ENCODE assay signal across 8 cellular contexts in genomic region chr7:31488562-31489203, GRCh38. TPM values are rescaled to one million over a fixed set of nuclear protein-coding genes. Genes with fewer than 3 reads are reported as not detected.
DNase-seq lines count a peak whose midpoint lies in the region; ATAC-seq, FAIRE-seq and TF ChIP-seq lines count a peak whose summit lies in the region.

No MANE protein-coding gene starts in this region.

- no peak overlapping the region for H2BK120ac ChIP-seq in neuronal stem cell (ENCODE audit: low read depth, low read length)

- no peaks in the 10 kb centered on the region for H4K20me1 ChIP-seq in endothelial cell of umbilical vein (replicated peaks; ENCODE audit: control insufficient read depth, extremely low read depth, insufficient read depth, low read length)

- H3K14ac ChIP-seq in neuronal stem cell (ENCODE audit: low read length): no peak overlapping the region

- H3K27me3 ChIP-seq in RWPE2 (ENCODE audit: insufficient read depth, poor library complexity, severe bottlenecking) (no peaks in the 10 kb centered on the region), endothelial cell of umbilical vein (ENCODE audit: control insufficient read depth in 2 of 2, insufficient read depth in 2 of 2, low read length in 2 of 2) (no peaks in the 10 kb centered on the region), neuronal stem cell (ENCODE audit: control insufficient read depth in 3 of 3, insufficient read depth in 3 of 3, low read depth in 1 of 3, low read length in 3 of 3) (no peaks in the 10 kb centered on the region)

- ATAC-seq in activated naive CD4-positive, alpha-beta T cell treated with anti-CD3 and anti-CD28 coated beads, Interleukin-2, amount 50 U/mL, for 72 hours: peak; percentile 45 to 78
- ATAC-seq in GM21576 (IDR thresholded peaks at IDR 0.05; ENCODE audit: unreplicated experiment) (peak; percentile 96), RWPE2 (ENCODE audit: low read depth) (peak; percentile 80)

- POLR2A ChIA-PET in endothelial cell of umbilical vein (lab: Charles Lee): no interaction called here

- H3K27ac ChIP-seq in RWPE2 (ENCODE audit: poor library complexity, severe bottlenecking) (no peak overlapping the region), endothelial cell of umbilical vein (ENCODE audit: insufficient read depth, low read depth, low read length) (no peak overlapping the region), neuronal stem cell (replicated peaks; ENCODE audit: low read length) (no peak overlapping the region)

- no peaks in the 10 kb centered on the region for H3K9me1 ChIP-seq in endothelial cell of umbilical vein (replicated peaks; ENCODE audit: control insufficient read depth, extremely low read depth, insufficient read depth, low read length)

- peak; percentile 85 for TF ChIP-seq CTCF in RWPE2 (IDR thresholded peaks at IDR 0.05; ENCODE audit: poor library complexity, severe bottlenecking)
- TF ChIP-seq CTCF in endothelial cell of umbilical vein (IDR thresholded peaks at IDR 0.05; ENCODE audit: extremely low read depth in 1 of 2, insufficient read depth in 1 of 2, low read depth in 1 of 2, low read length in 2 of 2): peak; percentile 58 to 78

- no peak overlapping the region for H2AFZ ChIP-seq in endothelial cell of umbilical vein (ENCODE audit: low read depth, low read length)
- H2AFZ ChIP-seq in neuronal stem cell (ENCODE audit: low read length): no peak overlapping the region

- H3K36me3 Mint-ChIP-seq in activated naive CD4-positive, alpha-beta T cell treated with anti-CD3 and anti-CD28 coated beads, Interleukin-2, amount 50 U/mL, for 72 hours: no peaks in the 10 kb centered on the region

- no peaks in the 10 kb centered on the region for H3K9me3 Mint-ChIP-seq in activated naive CD4-positive, alpha-beta T cell treated with anti-CD3 and anti-CD28 coated beads, Interleukin-2, amount 50 U/mL, for 72 hours

- H2AK5ac ChIP-seq in neuronal stem cell (ENCODE audit: low read depth, low read length): no peak overlapping the region

- no peak for TF ChIP-seq POLR2A in endothelial cell of umbilical vein (IDR thresholded peaks at IDR 0.05; ENCODE audit: low read depth, low read length)

- no peak overlapping the region for H3K27ac Mint-ChIP-seq in activated naive CD4-positive, alpha-beta T cell treated with anti-CD3 and anti-CD28 coated beads, Interleukin-2, amount 50 U/mL, for 72 hours

- no peak overlapping the region for H2BK12ac ChIP-seq in neuronal stem cell (ENCODE audit: low read length)

- WGBS in neuronal stem cell (ENCODE audit: extremely low coverage in 2 of 2, insufficient read length in 2 of 2, insufficient replicate concordance in 1 of 2), 2 donors: no CpG with 5 or more reads among the region's 15 CpGs

- no peak overlapping the region for H2BK15ac ChIP-seq in neuronal stem cell (ENCODE audit: low read length)

- no peak overlapping the region for H3K4me2 ChIP-seq in endothelial cell of umbilical vein (ENCODE audit: insufficient read depth, low read length)
- H3K4me2 ChIP-seq in neuronal stem cell (ENCODE audit: insufficient read depth, low read length, poor library complexity, severe bottlenecking): no peak overlapping the region

- CTCF ChIA-PET in endothelial cell of umbilical vein (lab: Charles Lee): interaction anchor here (0.6 to 4.0 kb wide), 4 partner anchors 115 to 505 kb away, joined by 3 to 25 read pairs (median 5); no protein-coding TSS in a partner anchor

- no peak overlapping the region for H3K23ac ChIP-seq in neuronal stem cell (ENCODE audit: low read depth, low read length, poor library complexity)

- no TSS peak for BruUV-seq in endothelial cell of umbilical vein (replicated peaks; lab: Mats Ljungman, UMichigan)

- no peak overlapping the region for H3K18ac ChIP-seq in neuronal stem cell (ENCODE audit: low read length)

- H2BK5ac ChIP-seq in neuronal stem cell (ENCODE audit: low read length): no peak overlapping the region

- H3K9me3 ChIP-seq in RWPE2 (ENCODE audit: severe bottlenecking) (no peaks in the 10 kb centered on the region), endothelial cell of umbilical vein (replicated peaks; ENCODE audit: control insufficient read depth, insufficient read depth, low read length) (no peaks in the 10 kb centered on the region), neuronal stem cell (replicated peaks in 1 of 2; ENCODE audit: control insufficient read depth in 2 of 2, insufficient read depth in 1 of 2, low read depth in 1 of 2, low read length in 2 of 2) (no peaks in the 10 kb centered on the region)

- H3K79me1 ChIP-seq in neuronal stem cell (ENCODE audit: low read depth, low read length): no peaks in the 10 kb centered on the region

- FAIRE-seq in endothelial cell of umbilical vein (lab: Jason Lieb, UNC): no peak

- H3K79me2 ChIP-seq in endothelial cell of umbilical vein (ENCODE audit: control insufficient read depth, insufficient read depth, low read length): no peaks in the 10 kb centered on the region

- DNase-seq in activated naive CD4-positive, alpha-beta T cell treated with anti-CD3 and anti-CD28 coated beads, Interleukin-2, amount 50 U/mL, for 72 hours (ENCODE audit: low spot score in 2 of 2): peak in 1 of 2 donors; percentile 63
- no peak for DNase-seq in activated naive CD4-positive, alpha-beta T cell treated with anti-CD3 and anti-CD28 coated beads, Interleukin-2, amount 50 U/mL, for 16 hours
- DNase-seq in HPDE6-E6E7 (ENCODE audit: extremely low spot score) (peak; percentile 49), RWPE2 (ENCODE audit: low spot score) (no peak), endothelial cell of umbilical vein (ENCODE audit: low read depth, low spot score) (peak; percentile 29), neuronal stem cell (ENCODE audit: low spot score) (peak; percentile 33), NCI-H1694 (lab: John Stamatoyannopoulos, UW) (no peak)

- peaks cover 9% of the 10 kb centered on the region for H3K4me1 ChIP-seq in RWPE2 (ENCODE audit: insufficient read depth, poor library complexity, severe bottlenecking)
- H3K4me1 ChIP-seq in endothelial cell of umbilical vein (ENCODE audit: control insufficient read depth, extremely low read depth, insufficient read depth, low read length): no peaks in the 10 kb centered on the region
- peaks cover 0 to 2% of the 10 kb centered on the region in 2 donors for H3K4me1 ChIP-seq in neuronal stem cell (ENCODE audit: control insufficient read depth in 2 of 2, insufficient read depth in 1 of 2, low read depth in 1 of 2, low read length in 2 of 2)

- intact Hi-C loops in endothelial cell of umbilical vein (cut with micrococcal nuclease): loop anchor here (1.0 kb wide), 3 partner anchors 45 to 354 kb away; no protein-coding TSS in a partner anchor

- no peak overlapping the region for H3K4ac ChIP-seq in neuronal stem cell (ENCODE audit: low read length)

- H3K36me3 ChIP-seq in RWPE2 (ENCODE audit: low read depth) (no peaks in the 10 kb centered on the region), endothelial cell of umbilical vein (ENCODE audit: control insufficient read depth in 2 of 2, extremely low read depth in 1 of 2, insufficient read depth in 2 of 2, low read length in 2 of 2) (no peaks in the 10 kb centered on the region), neuronal stem cell (replicated peaks in 1 of 2; ENCODE audit: control insufficient read depth in 2 of 2, insufficient read depth in 2 of 2, low read length in 2 of 2) (no peaks in the 10 kb centered on the region)

- dilution Hi-C loops in endothelial cell of umbilical vein (cut with MboI; ENCODE audit: extremely low pct_ligation_motif_present, low sequenced_read_pairs): no loop called here

- H4K91ac ChIP-seq in neuronal stem cell (ENCODE audit: low read depth, low read length, poor library complexity): no peak overlapping the region

- H4K8ac ChIP-seq in neuronal stem cell (ENCODE audit: low read depth, low read length): no peak overlapping the region

- H3K9ac ChIP-seq in endothelial cell of umbilical vein (replicated peaks; ENCODE audit: extremely low read depth, insufficient read depth, low read length): no peak overlapping the region
- no peak overlapping the region for H3K9ac ChIP-seq in neuronal stem cell (ENCODE audit: low read depth, low read length, poor library complexity)

- H3K4me3 ChIP-seq in RWPE2 (ENCODE audit: severe bottlenecking) (no peak overlapping the region), endothelial cell of umbilical vein (replicated peaks in 1 of 3; ENCODE audit: insufficient read depth in 1 of 3, low read depth in 1 of 3, low read length in 3 of 3) (no peak overlapping the region), neuronal stem cell (ENCODE audit: low read length in 2 of 2) (no peak overlapping the region)

TF ChIP-seq in endothelial cell of umbilical vein, 7 proteins besides CTCF, POLR2A, EP300 and RAD21:
- TF ChIP-seq GATA2 (IDR thresholded peaks at IDR 0.05; ENCODE audit: insufficient read depth, insufficient read length, low read depth, low read length) (no peak), POLR2AphosphoS5 (IDR thresholded peaks at IDR 0.05; ENCODE audit: insufficient read depth, low read depth, low read length) (no peak), MAX (IDR thresholded peaks at IDR 0.05; ENCODE audit: insufficient read depth, insufficient read length) (no peak), MYC (IDR thresholded peaks at IDR 0.05; ENCODE audit: low read depth, low read length) (no peak), FOS (IDR thresholded peaks at IDR 0.05; ENCODE audit: borderline replicate concordance, insufficient read depth, low read length) (no peak), EZH2 (IDR thresholded peaks at IDR 0.05; ENCODE audit: borderline replicate concordance, low read depth, low read length, severe bottlenecking) (no peak), JUN (IDR thresholded peaks at IDR 0.05; ENCODE audit: borderline replicate concordance, insufficient read depth, insufficient read length, low read depth) (no peak)

RNA-seq across cellular contexts. Expression of gene ITPRID1, which starts 25.2 kb away (rescaled TPM):
- not detected for total RNA-seq in activated naive CD4-positive, alpha-beta T cell treated with anti-CD3 and anti-CD28 coated beads, Interleukin-2, amount 50 U/mL, for 72 hours
- total RNA-seq in endothelial cell of umbilical vein: not detected in 2 replicates
- polyA plus RNA-seq in endothelial cell of umbilical vein: not detected in 2 replicates
- polyA plus RNA-seq in endothelial cell of umbilical vein (2011; cell fraction: cytosol; rRNA removed): not detected in 2 replicates
- polyA plus RNA-seq in endothelial cell of umbilical vein (2011; cell fraction: nucleus; rRNA removed): not detected in 2 replicates
- not detected in 2 replicates for polyA plus RNA-seq in endothelial cell of umbilical vein (2012)
- polyA minus RNA-seq in endothelial cell of umbilical vein: not detected in 2 replicates
- not detected for polyA minus RNA-seq in endothelial cell of umbilical vein (2011; cell fraction: cytosol; rRNA and poly(A)+ RNA removed)
- not detected in 2 replicates for polyA minus RNA-seq in endothelial cell of umbilical vein (2011; cell fraction: nucleus; rRNA and poly(A)+ RNA removed)
- not detected for polyA plus RNA-seq in neuronal stem cell (2013, experiment 1 of 2)
- not detected for polyA plus RNA-seq in neuronal stem cell (2013, experiment 2 of 2)

Comparison
In these comparisons a context has a peak if more than half of its experiments do, and no peak if none do; other contexts are left out.
1. DNase-seq: peak in HPDE6-E6E7 (single experiment), endothelial cell of umbilical vein (single experiment) and neuronal stem cell (single experiment); none in activated naive CD4-positive, alpha-beta T cell treated with anti-CD3 and anti-CD28 coated beads, Interleukin-2, amount 50 U/mL, for 16 hours (single experiment), RWPE2 (single experiment) and NCI-H1694 (single experiment).
2. Peak in every context shown above with its lines, with median percentiles within 50 percentile points of each other: ATAC-seq.